Comparison of ENCODE assay signal across 1 cellular context in the genomic region with DNA sequence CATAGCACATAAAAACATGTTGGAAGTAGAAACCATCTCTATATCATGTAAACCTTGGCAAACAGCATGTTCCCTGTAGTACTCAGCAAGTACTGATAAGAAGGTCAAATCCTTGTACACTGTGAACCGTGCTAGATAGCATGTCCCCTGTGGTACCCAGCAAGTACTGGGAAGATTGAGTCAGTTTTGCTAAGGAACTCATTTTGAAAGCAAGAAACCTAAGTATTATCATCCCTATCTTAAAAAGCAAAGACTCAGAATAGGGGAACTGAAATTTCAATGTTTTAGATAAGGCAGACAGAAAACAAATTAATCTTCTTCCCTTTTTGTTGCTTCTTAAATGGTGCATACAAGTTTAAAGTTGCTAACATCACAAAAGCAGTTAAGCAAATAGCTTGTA.
TF ChIP-seq lines count a peak whose summit lies in the region.

No MANE protein-coding gene starts in this region.

TF ChIP-seq in GM23338, 12 proteins besides CTCF, POLR2A, EP300 and RAD21 (continued from another document):
- TF ChIP-seq, protein P1, sequence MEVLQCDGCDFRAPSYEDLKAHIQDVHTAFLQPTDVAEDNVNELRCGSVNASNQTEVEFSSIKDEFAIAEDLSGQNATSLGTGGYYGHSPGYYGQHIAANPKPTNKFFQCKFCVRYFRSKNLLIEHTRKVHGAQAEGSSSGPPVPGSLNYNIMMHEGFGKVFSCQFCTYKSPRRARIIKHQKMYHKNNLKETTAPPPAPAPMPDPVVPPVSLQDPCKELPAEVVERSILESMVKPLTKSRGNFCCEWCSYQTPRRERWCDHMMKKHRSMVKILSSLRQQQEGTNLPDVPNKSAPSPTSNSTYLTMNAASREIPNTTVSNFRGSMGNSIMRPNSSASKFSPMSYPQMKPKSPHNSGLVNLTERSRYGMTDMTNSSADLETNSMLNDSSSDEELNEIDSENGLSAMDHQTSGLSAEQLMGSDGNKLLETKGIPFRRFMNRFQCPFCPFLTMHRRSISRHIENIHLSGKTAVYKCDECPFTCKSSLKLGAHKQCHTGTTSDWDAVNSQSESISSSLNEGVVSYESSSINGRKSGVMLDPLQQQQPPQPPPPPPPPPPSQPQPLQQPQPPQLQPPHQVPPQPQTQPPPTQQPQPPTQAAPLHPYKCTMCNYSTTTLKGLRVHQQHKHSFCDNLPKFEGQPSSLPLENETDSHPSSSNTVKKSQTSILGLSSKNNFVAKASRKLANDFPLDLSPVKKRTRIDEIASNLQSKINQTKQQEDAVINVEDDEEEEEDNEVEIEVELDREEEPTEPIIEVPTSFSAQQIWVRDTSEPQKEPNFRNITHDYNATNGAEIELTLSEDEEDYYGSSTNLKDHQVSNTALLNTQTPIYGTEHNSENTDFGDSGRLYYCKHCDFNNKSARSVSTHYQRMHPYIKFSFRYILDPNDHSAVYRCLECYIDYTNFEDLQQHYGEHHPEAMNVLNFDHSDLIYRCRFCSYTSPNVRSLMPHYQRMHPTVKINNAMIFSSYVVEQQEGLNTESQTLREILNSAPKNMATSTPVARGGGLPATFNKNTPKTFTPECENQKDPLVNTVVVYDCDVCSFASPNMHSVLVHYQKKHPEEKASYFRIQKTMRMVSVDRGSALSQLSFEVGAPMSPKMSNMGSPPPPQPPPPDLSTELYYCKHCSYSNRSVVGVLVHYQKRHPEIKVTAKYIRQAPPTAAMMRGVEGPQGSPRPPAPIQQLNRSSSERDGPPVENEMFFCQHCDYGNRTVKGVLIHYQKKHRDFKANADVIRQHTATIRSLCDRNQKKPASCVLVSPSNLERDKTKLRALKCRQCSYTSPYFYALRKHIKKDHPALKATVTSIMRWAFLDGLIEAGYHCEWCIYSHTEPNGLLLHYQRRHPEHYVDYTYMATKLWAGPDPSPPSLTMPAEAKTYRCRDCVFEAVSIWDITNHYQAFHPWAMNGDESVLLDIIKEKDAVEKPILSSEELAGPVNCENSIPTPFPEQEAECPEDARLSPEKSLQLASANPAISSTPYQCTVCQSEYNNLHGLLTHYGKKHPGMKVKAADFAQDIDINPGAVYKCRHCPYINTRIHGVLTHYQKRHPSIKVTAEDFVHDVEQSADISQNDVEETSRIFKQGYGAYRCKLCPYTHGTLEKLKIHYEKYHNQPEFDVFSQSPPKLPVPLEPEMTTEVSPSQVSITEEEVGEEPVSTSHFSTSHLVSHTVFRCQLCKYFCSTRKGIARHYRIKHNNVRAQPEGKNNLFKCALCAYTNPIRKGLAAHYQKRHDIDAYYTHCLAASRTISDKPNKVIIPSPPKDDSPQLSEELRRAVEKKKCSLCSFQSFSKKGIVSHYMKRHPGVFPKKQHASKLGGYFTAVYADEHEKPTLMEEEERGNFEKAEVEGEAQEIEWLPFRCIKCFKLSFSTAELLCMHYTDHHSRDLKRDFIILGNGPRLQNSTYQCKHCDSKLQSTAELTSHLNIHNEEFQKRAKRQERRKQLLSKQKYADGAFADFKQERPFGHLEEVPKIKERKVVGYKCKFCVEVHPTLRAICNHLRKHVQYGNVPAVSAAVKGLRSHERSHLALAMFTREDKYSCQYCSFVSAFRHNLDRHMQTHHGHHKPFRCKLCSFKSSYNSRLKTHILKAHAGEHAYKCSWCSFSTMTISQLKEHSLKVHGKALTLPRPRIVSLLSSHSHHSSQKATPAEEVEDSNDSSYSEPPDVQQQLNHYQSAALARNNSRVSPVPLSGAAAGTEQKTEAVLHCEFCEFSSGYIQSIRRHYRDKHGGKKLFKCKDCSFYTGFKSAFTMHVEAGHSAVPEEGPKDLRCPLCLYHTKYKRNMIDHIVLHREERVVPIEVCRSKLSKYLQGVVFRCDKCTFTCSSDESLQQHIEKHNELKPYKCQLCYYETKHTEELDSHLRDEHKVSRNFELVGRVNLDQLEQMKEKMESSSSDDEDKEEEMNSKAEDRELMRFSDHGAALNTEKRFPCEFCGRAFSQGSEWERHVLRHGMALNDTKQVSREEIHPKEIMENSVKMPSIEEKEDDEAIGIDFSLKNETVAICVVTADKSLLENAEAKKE (CRISPR knock-in tag; IDR thresholded peaks at IDR 0.05), result no peak
- TF ChIP-seq EZH2phosphoT487 (IDR thresholded peaks at IDR 0.05; ENCODE audit: unreplicated experiment) (no peak), STAT1 (IDR thresholded peaks at IDR 0.05; ENCODE audit: unreplicated experiment) (no peak), CREB1 (CRISPR knock-in tag; IDR thresholded peaks at IDR 0.05; ENCODE audit: low read depth) (no peak), ZNF331 (CRISPR knock-in tag; IDR thresholded peaks at IDR 0.05; ENCODE audit: low read depth) (no peak), NANOG (IDR thresholded peaks at IDR 0.05; ENCODE audit: borderline replicate concordance) (no peak), EZH2 (IDR thresholded peaks at IDR 0.05; ENCODE audit: low read depth, unreplicated experiment) (no peak), JUNB (IDR thresholded peaks at IDR 0.05; ENCODE audit: unreplicated experiment) (no peak)
